ENCODE assay signal across 20 cellular contexts in the genomic region with DNA sequence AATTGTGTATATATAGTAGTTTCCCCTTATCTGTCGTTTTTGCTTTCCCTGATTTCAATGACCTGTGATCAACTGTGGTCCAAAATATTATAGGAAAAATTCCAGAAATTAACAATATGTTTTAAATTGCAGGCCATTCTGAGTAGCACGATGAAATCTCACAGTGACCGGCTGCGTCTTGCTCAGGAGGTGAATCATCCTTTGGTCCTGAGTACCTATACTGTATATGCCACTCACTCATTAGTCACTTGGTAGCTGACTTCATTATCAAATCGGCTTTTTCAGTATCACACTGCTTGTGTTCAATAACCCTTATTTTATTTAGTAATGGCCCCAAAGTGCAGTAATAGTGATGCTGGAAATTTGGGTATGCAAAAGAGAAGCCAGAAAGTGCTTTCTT.
"Had no signal": no experiment of that assay in that cellular context is flagged by ENCODE, and none has a peak within 500 bp of the region (broad histone marks: within the 10 kb centered on the region; RNA-seq: fewer than 3 reads in every experiment).

No MANE protein-coding gene starts in this region.

- H3K27ac Mint-ChIP-seq: activated CD8-positive, alpha-beta memory T cell treated with anti-CD3 and anti-CD28 coated beads, Interleukin-2, amount 10 ng/mL, durations not matched to agents 7 days and 5 days; activated naive CD8-positive, alpha-beta T cell treated with anti-CD3 and anti-CD28 coated beads for 36 hours; activated T-cell treated with anti-CD3 and anti-CD28 coated beads, Interleukin-2, amount 50 U/mL, for 24 hours; activated T-helper 1 cell treated with anti-CD3 and anti-CD28 coated beads, Interleukin-12 subunit alpha, Interleukin-12 subunit beta, Interleukin-2, Interleukin-4 antibody, amounts not matched to agents 30 ng/mL and 10 ng/mL and 1 ng/mL, durations not matched to agents 14 hours and 24 hours and 36 hours had no signal

- H3K4me1 Mint-ChIP-seq: activated CD8-positive, alpha-beta memory T cell treated with anti-CD3 and anti-CD28 coated beads, Interleukin-2, amount 10 ng/mL, durations not matched to agents 7 days and 5 days; activated naive CD8-positive, alpha-beta T cell treated with anti-CD3 and anti-CD28 coated beads for 36 hours; central memory CD8-positive, alpha-beta T cell had no signal

- H3K9me3 Mint-ChIP-seq: activated naive CD8-positive, alpha-beta T cell treated with anti-CD3 and anti-CD28 coated beads for 36 hours had no signal

- H3K4me3 Mint-ChIP-seq: activated CD8-positive, alpha-beta memory T cell treated with anti-CD3 and anti-CD28 coated beads, Interleukin-2, amount 10 ng/mL, durations not matched to agents 7 days and 5 days; activated naive CD8-positive, alpha-beta T cell treated with anti-CD3 and anti-CD28 coated beads for 36 hours; activated T-cell treated with anti-CD3 and anti-CD28 coated beads, Interleukin-2, amount 50 U/mL, for 24 hours; activated T-helper 1 cell treated with anti-CD3 and anti-CD28 coated beads, Interleukin-12 subunit alpha, Interleukin-12 subunit beta, Interleukin-2, Interleukin-4 antibody, amounts not matched to agents 30 ng/mL and 10 ng/mL and 1 ng/mL, durations not matched to agents 14 hours and 24 hours and 36 hours; central memory CD8-positive, alpha-beta T cell had no signal

- DNase-seq: activated CD4-positive, alpha-beta T cell treated with anti-CD3 and anti-CD28 coated beads for 48 hours; activated CD4-positive, alpha-beta T cell treated with anti-CD3 and anti-CD28 coated beads, Interleukin-2, amount 50 U/mL, for 4 hours; activated CD8-positive, alpha-beta memory T cell treated with anti-CD3 and anti-CD28 coated beads, Interleukin-2, amount 10 ng/mL, durations not matched to agents 7 days and 5 days; activated effector memory CD4-positive, alpha-beta T cell treated with Interleukin-2 at 50 U/mL for 16 hours; activated naive CD4-positive, alpha-beta T cell treated with Interleukin-2 at 50 U/mL for 16 hours; activated naive CD8-positive, alpha-beta T cell treated with anti-CD3 and anti-CD28 coated beads for 36 hours; activated T-cell treated with anti-CD3 and anti-CD28 coated beads, Interleukin-2, amount 50 U/mL, for 24 hours; anterior cingulate cortex; MM.1S; NCI-H1105 treated with DMSO at 0.1 percent for 48 hours; NCI-H1436 treated with DMSO at 0.1 percent for 48 hours; NCI-H187; NCI-H2081 treated with DMSO at 0.1 percent for 48 hours; NCI-H446; NCI-H524; PC-9; Right ventricle myocardium superior; SW 1271 had no signal

- H3K27me3 Mint-ChIP-seq: activated CD8-positive, alpha-beta memory T cell treated with anti-CD3 and anti-CD28 coated beads, Interleukin-2, amount 10 ng/mL, durations not matched to agents 7 days and 5 days; activated naive CD8-positive, alpha-beta T cell treated with anti-CD3 and anti-CD28 coated beads for 36 hours; activated T-cell treated with anti-CD3 and anti-CD28 coated beads, Interleukin-2, amount 50 U/mL, for 24 hours; central memory CD8-positive, alpha-beta T cell had no signal

- H3K36me3 Mint-ChIP-seq: activated CD8-positive, alpha-beta memory T cell treated with anti-CD3 and anti-CD28 coated beads, Interleukin-2, amount 10 ng/mL, durations not matched to agents 7 days and 5 days; activated naive CD8-positive, alpha-beta T cell treated with anti-CD3 and anti-CD28 coated beads for 36 hours had no signal
